Comparison of ENCODE assay signal across 11 cellular contexts in genomic region chr7:2807846-2808772, GRCh38. TPM values are rescaled to one million over a fixed set of nuclear protein-coding genes. Genes with fewer than 3 reads are reported as not detected.
DNase-seq lines count a peak whose midpoint lies in the region; ATAC-seq and TF ChIP-seq lines count a peak whose summit lies in the region.
"Had no signal": no experiment of that assay in that cellular context is flagged by ENCODE, and none has a peak within 500 bp of the region (broad histone marks: within the 10 kb centered on the region; RNA-seq: fewer than 3 reads in every experiment).

No MANE protein-coding gene starts in this region.

- no peaks in the 10 kb centered on the region for H3K27me3 Mint-ChIP-seq in IgD-negative memory B cell
- H3K27me3 Mint-ChIP-seq in glutamatergic neuron (ENCODE audit: unreplicated experiment), result peaks cover 2% of the 10 kb centered on the region
- H3K27me3 Mint-ChIP-seq: CD4-positive, alpha-beta T cell had no signal

- H3K4me3 ChIP-seq in prostate gland (no peak overlapping the region), transverse colon (no peak overlapping the region)
- H3K4me3 ChIP-seq: adrenal gland had no signal

- no peaks in the 10 kb centered on the region for H3K9me3 Mint-ChIP-seq in IgD-negative memory B cell
- H3K9me3 Mint-ChIP-seq in glutamatergic neuron (ENCODE audit: unreplicated experiment), result peaks cover 4% of the 10 kb centered on the region
- H3K9me3 Mint-ChIP-seq: CD4-positive, alpha-beta T cell had no signal

- TF ChIP-seq EP300 in transverse colon (IDR thresholded peaks at IDR 0.05; ENCODE audit: low read depth), result no peak

- WGBS in prostate gland, result 88% methylated on average over 20 of the region's 21 CpGs
- 90 to 100% methylated on average over 1 to 21 of the region's 21 CpGs for WGBS in transverse colon (ENCODE audit: low coverage in 1 of 2), 2 donors

- H3K27me3 ChIP-seq in prostate gland (replicated peaks; ENCODE audit: insufficient read depth), result no peaks in the 10 kb centered on the region
- no peaks in the 10 kb centered on the region for H3K27me3 ChIP-seq in transverse colon
- H3K27me3 ChIP-seq: adrenal gland had no signal

- TF ChIP-seq CTCF in glutamatergic neuron (IDR thresholded peaks at IDR 0.05; ENCODE audit: partially characterized antibody, unreplicated experiment), result no peak
- no peak for TF ChIP-seq CTCF in prostate gland (IDR thresholded peaks at IDR 0.05)
- TF ChIP-seq CTCF in transverse colon (IDR thresholded peaks at IDR 0.05), result no peak

- peak; percentile 67 for ATAC-seq in GM18861 (IDR thresholded peaks at IDR 0.05; ENCODE audit: unreplicated experiment)
- no peak for ATAC-seq in GM18858 (IDR thresholded peaks at IDR 0.05; ENCODE audit: unreplicated experiment)
- no peak for ATAC-seq in GM19328 (IDR thresholded peaks at IDR 0.05; ENCODE audit: unreplicated experiment)

- H3K9me3 ChIP-seq in prostate gland (no peaks in the 10 kb centered on the region), transverse colon (no peaks in the 10 kb centered on the region)
- H3K9me3 ChIP-seq: adrenal gland had no signal

- no peak for TF ChIP-seq POLR2A in prostate gland (IDR thresholded peaks at IDR 0.05)
- no peak for TF ChIP-seq POLR2A in transverse colon (IDR thresholded peaks at IDR 0.05)

- peaks cover 22 to 45% (median 27%) of the 10 kb centered on the region in 3 donors for H3K4me1 Mint-ChIP-seq in IgD-negative memory B cell
- peaks cover 37% of the 10 kb centered on the region for H3K4me1 Mint-ChIP-seq in glutamatergic neuron (ENCODE audit: low read depth, unreplicated experiment)

- intact Hi-C loops in prostate gland (cut with DNase I), result no loop called here
- intact Hi-C loops in transverse colon (cut with DNase I; ENCODE audit: low total_unique reads), result loop anchor here (2.0 kb wide), 1 partner anchor 79 kb away; no protein-coding TSS in a partner anchor

- peaks cover 6% of the 10 kb centered on the region for H3K36me3 Mint-ChIP-seq in IgD-negative memory B cell
- H3K36me3 Mint-ChIP-seq in glutamatergic neuron (ENCODE audit: unreplicated experiment), result peaks cover 3% of the 10 kb centered on the region

- no peaks in the 10 kb centered on the region for H3K4me1 ChIP-seq in prostate gland (replicated peaks)
- peaks cover 5 to 25% (median 8%) of the 10 kb centered on the region in 4 donors for H3K4me1 ChIP-seq in transverse colon

- H3K27ac Mint-ChIP-seq in IgD-negative memory B cell (peak overlapping the region; percentile 23 to 73 (median 68)), glutamatergic neuron (ENCODE audit: unreplicated experiment) (no peak overlapping the region)
- H3K27ac Mint-ChIP-seq: CD4-positive, alpha-beta T cell had no signal

- H3K36me3 ChIP-seq in prostate gland (no peaks in the 10 kb centered on the region), transverse colon (no peaks in the 10 kb centered on the region)
- H3K36me3 ChIP-seq: adrenal gland had no signal

- DNase-seq in AG08395 (ENCODE audit: low spot score) (peak; percentile 13), glutamatergic neuron (no peak), prostate gland (ENCODE audit: low spot score) (no peak), transverse colon (no peak)
- DNase-seq: activated CD4-positive, alpha-beta T cell treated with anti-CD3 and anti-CD28 coated beads for 48 hours; CD4-positive, alpha-beta T cell had no signal

- in situ Hi-C loops in transverse colon (cut with MboI; ENCODE audit: low pct_ligation_motif_present in 1 of 4, low pct_unique_long_range_greater_than_20kb in 1 of 4, low sequenced_read_pairs in 3 of 4), result no loop called here

- H3K4me3 Mint-ChIP-seq in IgD-negative memory B cell (peak overlapping the region in 3 of 4 donors; percentile 4 to 79 (median 69)), glutamatergic neuron (ENCODE audit: unreplicated experiment) (peak overlapping the region; percentile 42)
- H3K4me3 Mint-ChIP-seq: CD4-positive, alpha-beta T cell had no signal

- H3K27ac ChIP-seq in prostate gland (no peak overlapping the region), transverse colon (no peak overlapping the region)

RNA-seq across cellular contexts. Expression of gene GNA12, which starts 36.0 kb away (rescaled TPM):
- 16.4 TPM for polyA plus RNA-seq in IgD-negative memory B cell
- total RNA-seq in glutamatergic neuron (ENCODE audit: unreplicated experiment) (66.2 TPM), prostate gland (100 to 1,000 TPM in 1 of 2 donors, 10 to 100 TPM in 1; 22.6 to 102 TPM), transverse colon (10 to 100 TPM; 18.9 to 39.6 (median 22.2) TPM)
